Comparison of ENCODE assay signal across 14 cellular contexts in genomic region chr1:165290143-165290542, GRCh38.
DNase-seq lines count a peak whose midpoint lies in the region; ATAC-seq and TF ChIP-seq lines count a peak whose summit lies in the region.
"Had no signal": no experiment of that assay in that cellular context is flagged by ENCODE, and none has a peak within 500 bp of the region (broad histone marks: within the 10 kb centered on the region; RNA-seq: fewer than 3 reads in every experiment).

No MANE protein-coding gene starts in this region.

- in situ Hi-C loops in T47D (cut with HindIII; ENCODE audit: low pct_unique_long_range_greater_than_20kb, low sequenced_read_pairs) = no loop called here

- TF ChIP-seq POLR2A in NB4 (IDR thresholded peaks at IDR 0.05; ENCODE audit: extremely low read depth, insufficient read length) = no peak

- TF ChIP-seq CTCF in NB4 (IDR thresholded peaks at IDR 0.05; ENCODE audit: low read depth, low read length) = peak; percentile 33

- DNase-seq in GM04503 (ENCODE audit: low read depth) (peak; percentile 9), NB4 (ENCODE audit: low read depth) (peak; percentile 3), T47D (ENCODE audit: low read depth in 1 of 2, low spot score in 1 of 2) (peak; percentile 26 to 77), mucosa of gallbladder (ENCODE audit: low spot score) (peak; percentile 14), NK-92 (lab: John Stamatoyannopoulos, UW; ENCODE audit: unreplicated experiment) (no peak), NCI-H345 treated with DMSO at 0.1 percent for 48 hours (lab: John Stamatoyannopoulos, UW; ENCODE audit: unreplicated experiment) (no peak)
- DNase-seq in stimulated activated CD4-positive, alpha-beta T cell treated with anti-CD3 and anti-CD28 coated beads, Interleukin-12 subunit alpha, Interleukin-12 subunit beta, amount 100 ng/mL, for 4 hours = no peak
- DNase-seq: activated naive CD8-positive, alpha-beta T cell treated with anti-CD3 and anti-CD28 coated beads, Interleukin-2, amount 10 ng/mL, durations not matched to agents 7 days and 5 days; HCEC 1CT; NCI-H1417 treated with DMSO at 0.1 percent for 48 hours; nephron progenitor cell had no signal

- no peak for ATAC-seq in GM21723 (IDR thresholded peaks at IDR 0.05; ENCODE audit: unreplicated experiment)
- ATAC-seq: gastroesophageal sphincter had no signal

- no peak overlapping the region for H3K4me3 ChIP-seq in NB4 (ENCODE audit: low read depth, low read length)
- H3K4me3 ChIP-seq: gastroesophageal sphincter, suprapubic skin had no signal

Comparison
In these comparisons a context has a peak if more than half of its experiments do, and no peak if none do; other contexts are left out.
1. DNase-seq: peak in GM04503 (single experiment), NB4 (single experiment), T47D (2 of 2) and mucosa of gallbladder (single experiment); none in stimulated activated CD4-positive, alpha-beta T cell treated with anti-CD3 and anti-CD28 coated beads, Interleukin-12 subunit alpha, Interleukin-12 subunit beta, amount 100 ng/mL, for 4 hours (single experiment), NK-92 (single experiment) and NCI-H345 treated with DMSO at 0.1 percent for 48 hours (single experiment).